11 cellular contexts compared by ENCODE assay signal in genomic region chr2:25402477-25402876, GRCh38.
DNase-seq lines count a peak whose midpoint lies in the region; ATAC-seq and TF ChIP-seq lines count a peak whose summit lies in the region.
"Had no signal": no experiment of that assay in that cellular context is flagged by ENCODE, and none has a peak within 500 bp of the region (broad histone marks: within the 10 kb centered on the region; RNA-seq: fewer than 3 reads in every experiment).

No MANE protein-coding gene starts in this region.

- H3K27ac ChIP-seq in adrenal gland (no peak overlapping the region), gastroesophageal sphincter (no peak overlapping the region)

- TF ChIP-seq POLR2A in adrenal gland (IDR thresholded peaks at IDR 0.05) (no peak), gastroesophageal sphincter (IDR thresholded peaks at IDR 0.05) (no peak)

- H3K27ac Mint-ChIP-seq in activated B cell treated with CpG ODN at 0.5 μM for 24 hours = peak overlapping the region; percentile 95

- H3K4me1 Mint-ChIP-seq in activated B cell treated with CpG ODN at 0.5 μM for 24 hours = peaks cover 88% of the 10 kb centered on the region

- DNase-seq in activated B cell treated with CpG ODN at 0.5 μM for 24 hours (no peak), adrenal gland (no peak), dedifferentiated amniotic fluid mesenchymal stem cell (ENCODE audit: extremely low spot score) (no peak), A172 (ENCODE audit: low spot score) (no peak)
- DNase-seq: activated CD4-positive, alpha-beta T cell treated with anti-CD3 and anti-CD28 coated beads for 48 hours; NCI-H446 treated with DMSO at 0.1 percent for 48 hours had no signal

- intact Hi-C loops in activated B cell treated with CpG ODN at 0.5 μM for 24 hours (cut with micrococcal nuclease) = loop anchor here (1.0 kb wide), 1 partner anchor 8 kb away; no protein-coding TSS in a partner anchor
- intact Hi-C loops in adrenal gland (cut with DNase I) = no loop called here

- no peaks in the 10 kb centered on the region for H3K9me3 ChIP-seq in adrenal gland (replicated peaks in 1 of 3)
- no peaks in the 10 kb centered on the region for H3K9me3 ChIP-seq in gastroesophageal sphincter

- CTCF ChIA-PET in activated B cell treated with CpG ODN at 0.5 μM for 24 hours (lab: Charles Lee) = interaction anchor here (1.1 kb wide), 1 partner anchor 17 kb away, joined by 3 read pairs; no protein-coding TSS in a partner anchor

- peak overlapping the region; percentile 2 for H3K4me3 ChIP-seq in GM12875 (ENCODE audit: low read depth, low read length)
- no peak overlapping the region for H3K4me3 ChIP-seq in adrenal gland
- H3K4me3 ChIP-seq in gastroesophageal sphincter = no peak overlapping the region

- no peaks in the 10 kb centered on the region for H3K27me3 ChIP-seq in adrenal gland
- H3K27me3 ChIP-seq in gastroesophageal sphincter = no peaks in the 10 kb centered on the region

- WGBS in adrenal gland, 4 donors = 86 to 90% (median 89%) methylated on average over 3 of the region's 3 CpGs
- WGBS in gastroesophageal sphincter (ENCODE audit: low coverage in 1 of 2), 2 donors = 82 to 86% methylated on average over 2 to 3 of the region's 3 CpGs

- ATAC-seq in GM19351 (IDR thresholded peaks at IDR 0.05; ENCODE audit: unreplicated experiment) (peak; percentile 50), HG03066 (IDR thresholded peaks at IDR 0.05; ENCODE audit: low read depth, unreplicated experiment) (peak; percentile 39), activated B cell treated with CpG ODN at 0.5 μM for 24 hours (ENCODE audit: low read depth) (peak; percentile 5), gastroesophageal sphincter (no peak)

- H3K36me3 ChIP-seq in adrenal gland (replicated peaks in 1 of 2) (no peaks in the 10 kb centered on the region), gastroesophageal sphincter (no peaks in the 10 kb centered on the region)

- TF ChIP-seq CTCF in GM12875 (IDR thresholded peaks at IDR 0.05; ENCODE audit: borderline replicate concordance, insufficient read depth, low read depth, low read length) (no peak), activated B cell treated with CpG ODN at 0.5 μM for 24 hours (IDR thresholded peaks at IDR 0.05) (no peak), adrenal gland (IDR thresholded peaks at IDR 0.05) (no peak), gastroesophageal sphincter (IDR thresholded peaks at IDR 0.05) (no peak)

- no peaks in the 10 kb centered on the region for H3K36me3 Mint-ChIP-seq in activated B cell treated with CpG ODN at 0.5 μM for 24 hours (ENCODE audit: low read depth)

- no peaks in the 10 kb centered on the region for H3K27me3 Mint-ChIP-seq in activated B cell treated with CpG ODN at 0.5 μM for 24 hours
- H3K27me3 Mint-ChIP-seq: central memory CD8-positive, alpha-beta T cell had no signal

- no peak for TF ChIP-seq EP300 in gastroesophageal sphincter (IDR thresholded peaks at IDR 0.05)

- H3K9me3 Mint-ChIP-seq in activated B cell treated with CpG ODN at 0.5 μM for 24 hours = no peaks in the 10 kb centered on the region
- H3K9me3 Mint-ChIP-seq: central memory CD8-positive, alpha-beta T cell had no signal

- H3K4me1 ChIP-seq in adrenal gland (replicated peaks in 1 of 2) = peaks cover 0 to 6% of the 10 kb centered on the region in 2 donors
- no peaks in the 10 kb centered on the region for H3K4me1 ChIP-seq in gastroesophageal sphincter

- POLR2A ChIA-PET in activated B cell treated with CpG ODN at 0.5 μM for 24 hours (lab: Charles Lee) = interaction anchor here (0.6 to 6.1 kb wide), 7 partner anchors 8 to 69 kb away, joined by 3 to 138 read pairs (median 9); no protein-coding TSS in a partner anchor

- H3K4me3 Mint-ChIP-seq in activated B cell treated with CpG ODN at 0.5 μM for 24 hours = no peak overlapping the region
- H3K4me3 Mint-ChIP-seq: central memory CD8-positive, alpha-beta T cell had no signal
